1 cellular context compared by ENCODE assay signal in genomic region chrX:37644381-37645305, GRCh38.
TF ChIP-seq lines count a peak whose summit lies in the region.

No MANE protein-coding gene starts in this region.

TF ChIP-seq in K562, 482 proteins besides CTCF, POLR2A, EP300 and RAD21 (continued from another document):
- TF ChIP-seq ATF3 (IDR thresholded peaks at IDR 0.05): peak; percentile 40
- TF ChIP-seq ATF3 (CRISPR knock-in tag; conservative IDR thresholded peaks at IDR 0.05): no peak
- 0 out of 2 replicates have a peak, but pooled peaks have one; percentile 15 for TF ChIP-seq CTBP1 (IDR thresholded peaks at IDR 0.05; ENCODE audit: borderline replicate concordance)
- TF ChIP-seq NCOA6 (IDR thresholded peaks at IDR 0.05): no peak
- TF ChIP-seq CEBPG (CRISPR knock-in tag; IDR thresholded peaks at IDR 0.05): no peak
- 0 out of 4 replicates have a peak, but pooled peaks of 1 of the 2 experiments have one; percentile 38 for TF ChIP-seq CEBPG (tag; conservative IDR thresholded peaks at IDR 0.05 in 1 of 2, IDR thresholded peaks at IDR 0.05 in 1 of 2)
- TF ChIP-seq FOXO4 (CRISPR knock-in tag; IDR thresholded peaks at IDR 0.05): no peak
- 0 out of 2 replicates have a peak, but pooled peaks have one; percentile 23 for TF ChIP-seq FOSL1 (tag; conservative IDR thresholded peaks at IDR 0.05)
- no peak for TF ChIP-seq ZNF217 (CRISPR knock-in tag; IDR thresholded peaks at IDR 0.05)
